In the genomic region with DNA sequence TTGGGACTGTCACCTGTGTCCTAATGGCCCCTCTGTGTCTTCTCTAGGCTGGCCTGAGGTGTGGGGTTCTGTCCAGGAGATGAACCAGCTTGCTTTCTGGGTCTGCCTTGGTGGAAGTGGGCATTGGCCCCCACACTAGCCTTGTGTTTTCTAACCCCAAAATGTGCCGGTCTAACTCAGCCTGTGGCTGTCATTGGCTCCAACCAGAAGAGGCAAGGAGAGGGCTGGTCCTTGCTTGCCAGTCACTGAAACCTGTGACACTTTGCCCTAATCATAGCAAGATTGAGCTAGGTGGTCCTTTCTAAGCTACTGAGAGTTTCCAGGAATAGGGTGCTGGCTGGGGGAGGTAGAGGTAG, we compare ENCODE assay signal across 9 cellular contexts. TPM values are rescaled to one million over a fixed set of nuclear protein-coding genes. Genes with fewer than 3 reads are reported as not detected.
DNase-seq lines count a peak whose midpoint lies in the region; ATAC-seq and TF ChIP-seq lines count a peak whose summit lies in the region.
"Had no signal": no experiment of that assay in that cellular context is flagged by ENCODE, and none has a peak within 500 bp of the region (broad histone marks: within the 10 kb centered on the region; RNA-seq: fewer than 3 reads in every experiment).

No MANE protein-coding gene starts in this region.

- no peaks in the 10 kb centered on the region for H3K27me3 ChIP-seq in liver (ENCODE audit: control insufficient read depth in 4 of 4, insufficient read depth in 4 of 4, low read length in 3 of 4)
- no peaks in the 10 kb centered on the region for H3K27me3 ChIP-seq in transverse colon

- H3K9me3 ChIP-seq in liver (ENCODE audit: control insufficient read depth in 4 of 4, low read length in 3 of 4): no peaks in the 10 kb centered on the region
- H3K9me3 ChIP-seq in transverse colon: no peaks in the 10 kb centered on the region

- no peak for TF ChIP-seq POLR2A in transverse colon (IDR thresholded peaks at IDR 0.05)

- H3K36me3 ChIP-seq in liver (ENCODE audit: control insufficient read depth in 4 of 4, insufficient read depth in 3 of 4, low read depth in 1 of 4, low read length in 3 of 4) (peaks cover 0 to 17% (median 2%) of the 10 kb centered on the region in 4 donors), transverse colon (peaks cover 0 to 15% (median 4%) of the 10 kb centered on the region in 4 donors)

- peaks cover 5 to 51% (median 30%) of the 10 kb centered on the region in 4 donors for H3K4me1 ChIP-seq in liver (ENCODE audit: control insufficient read depth in 4 of 4, insufficient read depth in 4 of 4, low read length in 3 of 4)
- peaks cover 30 to 49% (median 37%) of the 10 kb centered on the region in 4 donors for H3K4me1 ChIP-seq in transverse colon

- H3K9ac ChIP-seq in liver (ENCODE audit: low read depth in 1 of 2, low read length in 2 of 2): peak overlapping the region in 1 of 2 donors; percentile 63

- H3K27me3 Mint-ChIP-seq in activated naive CD4-positive, alpha-beta T cell treated with anti-CD3 and anti-CD28 coated beads, Interleukin-2, amount 50 U/mL, for 24 hours: no peaks in the 10 kb centered on the region
- H3K27me3 Mint-ChIP-seq in activated T-helper 1 cell treated with anti-CD3 and anti-CD28 coated beads, Interleukin-12 subunit alpha, Interleukin-12 subunit beta, Interleukin-2, Interleukin-4 antibody, amounts not matched to agents 30 ng/mL and 10 ng/mL and 1 ng/mL, durations not matched to agents 14 hours and 24 hours and 36 hours (ENCODE audit: insufficient read depth): no peaks in the 10 kb centered on the region

- peak overlapping the region; percentile 17 for H3K27ac Mint-ChIP-seq in activated naive CD4-positive, alpha-beta T cell treated with anti-CD3 and anti-CD28 coated beads, Interleukin-2, amount 50 U/mL, for 24 hours
- peak overlapping the region; percentile 76 for H3K27ac Mint-ChIP-seq in activated T-helper 1 cell treated with anti-CD3 and anti-CD28 coated beads, Interleukin-12 subunit alpha, Interleukin-12 subunit beta, Interleukin-2, Interleukin-4 antibody, amounts not matched to agents 30 ng/mL and 10 ng/mL and 1 ng/mL, durations not matched to agents 14 hours and 24 hours and 36 hours

- peaks cover 39% of the 10 kb centered on the region for H3K4me1 Mint-ChIP-seq in activated naive CD4-positive, alpha-beta T cell treated with anti-CD3 and anti-CD28 coated beads, Interleukin-2, amount 50 U/mL, for 24 hours
- H3K4me1 Mint-ChIP-seq in activated T-helper 1 cell treated with anti-CD3 and anti-CD28 coated beads, Interleukin-12 subunit alpha, Interleukin-12 subunit beta, Interleukin-2, Interleukin-4 antibody, amounts not matched to agents 30 ng/mL and 10 ng/mL and 1 ng/mL, durations not matched to agents 14 hours and 24 hours and 36 hours (ENCODE audit: low read depth): peaks cover 50% of the 10 kb centered on the region

- H3K4me3 ChIP-seq in liver (ENCODE audit: low read depth in 1 of 3, low read length in 3 of 3) (peak overlapping the region in 1 of 3 donors; percentile 21), transverse colon (peak overlapping the region in 2 of 4 donors; percentile 85 to 87)

- DNase-seq in activated naive CD4-positive, alpha-beta T cell treated with anti-CD3 and anti-CD28 coated beads, Interleukin-2, amount 50 U/mL, for 16 hours: no peak
- DNase-seq in activated T-helper 1 cell treated with anti-CD3 and anti-CD28 coated beads, Interleukin-12 subunit alpha, Interleukin-12 subunit beta, Interleukin-2, Interleukin-4 antibody, amounts not matched to agents 30 ng/mL and 10 ng/mL and 1 ng/mL, durations not matched to agents 14 hours and 24 hours and 36 hours (ENCODE audit: low spot score): no peak
- DNase-seq in transverse colon (no peak), EL (no peak), NCI-H1092 treated with DMSO at 0.1 percent for 48 hours (lab: John Stamatoyannopoulos, UW) (no peak)
- DNase-seq: Kasumi-1 had no signal

- H3K36me3 Mint-ChIP-seq in activated naive CD4-positive, alpha-beta T cell treated with anti-CD3 and anti-CD28 coated beads, Interleukin-2, amount 50 U/mL, for 24 hours: no peaks in the 10 kb centered on the region
- H3K36me3 Mint-ChIP-seq in activated T-helper 1 cell treated with anti-CD3 and anti-CD28 coated beads, Interleukin-12 subunit alpha, Interleukin-12 subunit beta, Interleukin-2, Interleukin-4 antibody, amounts not matched to agents 30 ng/mL and 10 ng/mL and 1 ng/mL, durations not matched to agents 14 hours and 24 hours and 36 hours (ENCODE audit: low read depth): peaks cover 15% of the 10 kb centered on the region

- peak overlapping the region; percentile 91 for H3K4me3 Mint-ChIP-seq in activated naive CD4-positive, alpha-beta T cell treated with anti-CD3 and anti-CD28 coated beads, Interleukin-2, amount 50 U/mL, for 24 hours
- H3K4me3 Mint-ChIP-seq in activated T-helper 1 cell treated with anti-CD3 and anti-CD28 coated beads, Interleukin-12 subunit alpha, Interleukin-12 subunit beta, Interleukin-2, Interleukin-4 antibody, amounts not matched to agents 30 ng/mL and 10 ng/mL and 1 ng/mL, durations not matched to agents 14 hours and 24 hours and 36 hours: peak overlapping the region; percentile 92

- no peak for ATAC-seq in GM18498 (IDR thresholded peaks at IDR 0.05; ENCODE audit: unreplicated experiment)

- no peaks in the 10 kb centered on the region for H3K9me3 Mint-ChIP-seq in activated naive CD4-positive, alpha-beta T cell treated with anti-CD3 and anti-CD28 coated beads, Interleukin-2, amount 50 U/mL, for 24 hours
- H3K9me3 Mint-ChIP-seq in activated T-helper 1 cell treated with anti-CD3 and anti-CD28 coated beads, Interleukin-12 subunit alpha, Interleukin-12 subunit beta, Interleukin-2, Interleukin-4 antibody, amounts not matched to agents 30 ng/mL and 10 ng/mL and 1 ng/mL, durations not matched to agents 14 hours and 24 hours and 36 hours: no peaks in the 10 kb centered on the region

- H3K27ac ChIP-seq in liver (ENCODE audit: low read depth in 1 of 2, low read length in 2 of 2) (peak overlapping the region; percentile 6 to 88), transverse colon (peak overlapping the region; percentile 96 to 97 (median 96))

- TF ChIP-seq EP300 in transverse colon (IDR thresholded peaks at IDR 0.05; ENCODE audit: low read depth): no peak

- WGBS in liver: 65% methylated on average over 1 of the region's 1 CpG
- WGBS in transverse colon (ENCODE audit: low coverage in 1 of 2), 2 donors: 44% methylated on average over 1 of the region's 1 CpG; no CpG with 5 or more reads in 1 of the 2 donors

- intact Hi-C loops in activated T-helper 1 cell treated with anti-CD3 and anti-CD28 coated beads, Interleukin-12 subunit alpha, Interleukin-12 subunit beta, Interleukin-2, Interleukin-4 antibody, amounts not matched to agents 30 ng/mL and 10 ng/mL and 1 ng/mL, durations not matched to agents 14 hours and 24 hours and 36 hours (cut with micrococcal nuclease): loop anchor here (1.0 to 5.0 kb wide), 7 partner anchors 161 to 433 kb away; a partner anchor contains a TSS
- intact Hi-C loops in transverse colon (cut with DNase I; ENCODE audit: low total_unique reads): loop anchor here (2.0 kb wide), 1 partner anchor 175 kb away; no protein-coding TSS in a partner anchor

- no peak for TF ChIP-seq RAD21 in liver (IDR thresholded peaks at IDR 0.05)

- no peak for TF ChIP-seq CTCF in liver (IDR thresholded peaks at IDR 0.05; ENCODE audit: low read depth, low read length, missing input control)
- TF ChIP-seq CTCF in transverse colon (IDR thresholded peaks at IDR 0.05): no peak

- in situ Hi-C loops in transverse colon (cut with MboI; ENCODE audit: low pct_ligation_motif_present in 1 of 4, low pct_unique_long_range_greater_than_20kb in 1 of 4, low sequenced_read_pairs in 3 of 4): loop anchor here in 3 of 4 donors (5.0 to 10.0 kb wide), 3 partner anchors 169 to 179 kb away; a partner anchor contains a TSS

TF ChIP-seq in liver, 16 proteins besides CTCF, POLR2A, EP300 and RAD21:
- TF ChIP-seq, protein P1, sequence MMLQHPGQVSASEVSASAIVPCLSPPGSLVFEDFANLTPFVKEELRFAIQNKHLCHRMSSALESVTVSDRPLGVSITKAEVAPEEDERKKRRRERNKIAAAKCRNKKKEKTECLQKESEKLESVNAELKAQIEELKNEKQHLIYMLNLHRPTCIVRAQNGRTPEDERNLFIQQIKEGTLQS (IDR thresholded peaks at IDR 0.05): no peak

RNA-seq across cellular contexts. Expression of a gene that starts 2.2 kb away (rescaled TPM):
- total RNA-seq in activated T-helper 1 cell treated with anti-CD3 and anti-CD28 coated beads, Interleukin-12 subunit alpha, Interleukin-12 subunit beta, Interleukin-2, Interleukin-4 antibody, amounts not matched to agents 30 ng/mL and 10 ng/mL and 1 ng/mL, durations not matched to agents 14 hours and 24 hours and 36 hours: 46.1 and 49.5 TPM in 2 replicates
- total RNA-seq in liver (1 to 10 TPM; 2.3 to 4.0 TPM), transverse colon (10 to 100 TPM; 20.9 to 27.9 (median 26.7) TPM)
- polyA plus RNA-seq in liver: 1 to 10 TPM; 1.2 to 3.7 TPM

RNA-seq across cellular contexts. Expression of a gene that starts 54.2 kb away (rescaled TPM):
- not detected in 2 replicates for total RNA-seq in activated T-helper 1 cell treated with anti-CD3 and anti-CD28 coated beads, Interleukin-12 subunit alpha, Interleukin-12 subunit beta, Interleukin-2, Interleukin-4 antibody, amounts not matched to agents 30 ng/mL and 10 ng/mL and 1 ng/mL, durations not matched to agents 14 hours and 24 hours and 36 hours
- total RNA-seq in liver (under 1 TPM in 1 of 2 donors, not detected in 1; 0.08 TPM), transverse colon (not detected)
- polyA plus RNA-seq in liver: not detected
